Comparison of ENCODE assay signal across 15 cellular contexts in the genomic region with DNA sequence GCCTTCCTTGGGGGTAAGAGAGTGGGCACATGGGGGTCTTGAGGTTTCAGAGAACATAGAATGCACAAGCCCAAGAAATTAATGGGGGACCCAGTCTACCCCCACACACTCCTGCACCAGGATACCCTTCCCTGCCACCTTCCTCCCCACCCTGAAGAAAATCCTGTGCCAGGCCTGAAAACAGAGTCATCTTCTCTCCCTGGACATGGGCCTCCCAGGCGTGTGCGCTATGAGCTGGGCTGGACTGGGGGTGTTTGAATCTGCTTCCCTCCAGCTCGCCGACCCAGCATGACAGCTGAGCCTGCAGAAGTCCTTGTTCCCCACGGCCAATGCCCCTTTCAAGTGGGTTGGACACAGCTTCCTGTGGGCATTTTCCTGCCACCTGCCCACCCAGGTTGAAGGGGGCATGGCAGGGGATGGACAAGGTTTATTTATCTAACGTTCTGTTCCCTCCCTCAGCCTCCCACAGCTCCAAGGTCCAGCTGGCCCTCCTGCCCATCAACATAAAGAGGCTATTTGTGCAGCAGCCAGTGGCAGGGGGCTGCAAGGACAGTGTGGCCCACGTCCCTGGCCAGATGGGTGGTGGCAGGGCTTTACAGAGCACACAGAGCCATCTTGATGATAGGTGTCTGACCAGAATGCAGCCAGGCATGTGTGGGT.
"Had no signal": no experiment of that assay in that cellular context is flagged by ENCODE, and none has a peak within 500 bp of the region (broad histone marks: within the 10 kb centered on the region; RNA-seq: fewer than 3 reads in every experiment).

No MANE protein-coding gene starts in this region.

- H3K36me3 Mint-ChIP-seq: naive thymus-derived CD4-positive, alpha-beta T cell had no signal

- H3K9me3 Mint-ChIP-seq: activated B cell treated with CpG ODN at 0.5 μM for 24 hours; naive thymus-derived CD4-positive, alpha-beta T cell; stimulated activated naive CD8-positive, alpha-beta T cell treated with anti-CD3 and anti-CD28 coated beads, Interleukin-15, Interleukin-2, amounts not matched to agents 100 ng/mL and 50 ng/mL, for 24 hours; T-helper 1 cell treated with Interleukin-12 subunit alpha and Interleukin-12 subunit beta and Interleukin-4 antibody, amounts not matched to agents 30 μg/mL and 1 μg/mL, for 36 hours had no signal

- H3K4me3 ChIP-seq: adrenal gland, body of pancreas, prostate gland, thoracic aorta, vagina had no signal

- DNase-seq: activated B cell treated with CpG ODN at 0.5 μM for 24 hours; activated CD4-positive, alpha-beta T cell treated with anti-CD3 and anti-CD28 coated beads, Interleukin-2, amount 50 U/mL, for 1 hour; activated naive CD4-positive, alpha-beta T cell treated with anti-CD3 and anti-CD28 coated beads, Interleukin-2, amount 50 U/mL, for 16 hours; adrenal gland; body of pancreas; midbrain; naive thymus-derived CD4-positive, alpha-beta T cell; stimulated activated CD4-positive, alpha-beta T cell treated with anti-CD3 and anti-CD28 coated beads, Interleukin-2, amount 100 ng/mL, for 48 hours had no signal

- H3K36me3 ChIP-seq: adrenal gland, prostate gland, thoracic aorta, vagina had no signal

- H3K27me3 ChIP-seq: adrenal gland, body of pancreas, vagina had no signal

- H3K27ac Mint-ChIP-seq: activated B cell treated with CpG ODN at 0.5 μM for 24 hours; stimulated activated naive CD8-positive, alpha-beta T cell treated with anti-CD3 and anti-CD28 coated beads, Interleukin-15, Interleukin-2, amounts not matched to agents 100 ng/mL and 50 ng/mL, for 24 hours; T-helper 1 cell treated with Interleukin-12 subunit alpha and Interleukin-12 subunit beta and Interleukin-4 antibody, amounts not matched to agents 30 μg/mL and 1 μg/mL, for 36 hours had no signal

- H3K27ac ChIP-seq: adrenal gland, prostate gland, thoracic aorta, vagina had no signal

- FAIRE-seq: frontal cortex had no signal

- H3K4me1 ChIP-seq: adrenal gland had no signal

- H3K27me3 Mint-ChIP-seq: activated B cell treated with CpG ODN at 0.5 μM for 24 hours; stimulated activated naive CD8-positive, alpha-beta T cell treated with anti-CD3 and anti-CD28 coated beads, Interleukin-15, Interleukin-2, amounts not matched to agents 100 ng/mL and 50 ng/mL, for 24 hours had no signal

- H3K4me3 Mint-ChIP-seq: activated B cell treated with CpG ODN at 0.5 μM for 24 hours; stimulated activated naive CD8-positive, alpha-beta T cell treated with anti-CD3 and anti-CD28 coated beads, Interleukin-15, Interleukin-2, amounts not matched to agents 100 ng/mL and 50 ng/mL, for 24 hours; T-helper 1 cell treated with Interleukin-12 subunit alpha and Interleukin-12 subunit beta and Interleukin-4 antibody, amounts not matched to agents 30 μg/mL and 1 μg/mL, for 36 hours had no signal

- H3K4me1 Mint-ChIP-seq: activated B cell treated with CpG ODN at 0.5 μM for 24 hours had no signal

- H3K9me3 ChIP-seq: adrenal gland, body of pancreas, prostate gland, thoracic aorta, vagina had no signal

- ATAC-seq: body of pancreas; naive thymus-derived CD4-positive, alpha-beta T cell; sciatic nerve had no signal
